In genomic region chr6:44041461-44042260, GRCh38 we compare ENCODE assay signal across 10 cellular contexts.
DNase-seq lines count a peak whose midpoint lies in the region; TF ChIP-seq lines count a peak whose summit lies in the region.
"Had no signal": no experiment of that assay in that cellular context is flagged by ENCODE, and none has a peak within 500 bp of the region (broad histone marks: within the 10 kb centered on the region; RNA-seq: fewer than 3 reads in every experiment).

No MANE protein-coding gene starts in this region.

- H3K36me3 ChIP-seq in kidney epithelial cell (ENCODE audit: control insufficient read depth, insufficient read depth, low read length), result no peaks in the 10 kb centered on the region

- H3K4me3 ChIP-seq in astrocyte of the cerebellum (ENCODE audit: low read depth, low read length) (no peak overlapping the region), kidney epithelial cell (ENCODE audit: low read depth, low read length) (no peak overlapping the region)

- in situ Hi-C loops in astrocyte of the cerebellum (cut with HindIII; ENCODE audit: low sequenced_read_pairs), result no loop called here

- peak; percentile 72 for DNase-seq in 8988T
- DNase-seq in HS-5 (ENCODE audit: low read depth), result peak; percentile 93
- DNase-seq in astrocyte of the cerebellum (ENCODE audit: low read depth), result peak; percentile 90
- peak; percentile 94 for DNase-seq in kidney epithelial cell (ENCODE audit: low read depth)
- DNase-seq in D341Med (ENCODE audit: low spot score), result no peak
- no peak for DNase-seq in central memory CD4-positive, alpha-beta T cell
- DNase-seq in stimulated activated naive CD4-positive, alpha-beta T cell (lab: John Stamatoyannopoulos, UW), result no peak
- DNase-seq in NCI-H2107 (lab: John Stamatoyannopoulos, UW), result no peak
- DNase-seq: NCI-H1417 treated with DMSO at 0.1 percent for 48 hours; stimulated activated CD4-positive, alpha-beta T cell treated with anti-CD3 and anti-CD28 coated beads, Interleukin-1b, Interleukin-23, amount 100 ng/mL, for 48 hours had no signal

- no peaks in the 10 kb centered on the region for H3K27me3 ChIP-seq in kidney epithelial cell (ENCODE audit: control insufficient read depth, insufficient read depth, low read length)

- TF ChIP-seq CTCF in astrocyte of the cerebellum (IDR thresholded peaks at IDR 0.05; ENCODE audit: low read depth, low read length, missing control alignments) (no peak), kidney epithelial cell (IDR thresholded peaks at IDR 0.05; ENCODE audit: insufficient read depth, low read length, poor library complexity, severe bottlenecking) (no peak)

Comparison
In these comparisons a context has a peak if more than half of its experiments do, and no peak if none do; other contexts are left out.
1. DNase-seq: peak in 8988T (single experiment), HS-5 (single experiment), astrocyte of the cerebellum (single experiment) and kidney epithelial cell (single experiment); none in D341Med (single experiment), central memory CD4-positive, alpha-beta T cell (single experiment), stimulated activated naive CD4-positive, alpha-beta T cell (0 of 6) and NCI-H2107 (single experiment).